ENCODE assay signal across 29 cellular contexts in the genomic region with DNA sequence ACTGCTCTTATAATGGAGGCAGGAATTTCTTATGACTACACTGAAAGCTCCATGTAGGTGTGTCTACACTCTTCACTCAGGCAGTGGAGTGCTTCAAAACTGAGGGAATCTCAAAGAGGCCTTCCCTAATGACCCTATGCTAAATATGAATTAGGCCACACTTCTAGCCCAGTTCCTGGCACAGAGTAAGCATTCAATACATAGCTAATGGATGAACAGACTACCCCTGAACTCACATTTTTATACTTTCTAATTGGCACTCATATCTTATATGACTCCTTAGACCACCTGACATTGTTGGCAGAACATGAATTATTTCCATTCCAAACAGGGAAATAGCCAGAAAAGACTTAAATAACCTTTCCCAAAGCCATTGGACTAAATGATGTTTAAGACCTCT. TPM values are rescaled to one million over a fixed set of nuclear protein-coding genes. Genes with fewer than 3 reads are reported as not detected.
"Had no signal": no experiment of that assay in that cellular context is flagged by ENCODE, and none has a peak within 500 bp of the region (broad histone marks: within the 10 kb centered on the region; RNA-seq: fewer than 3 reads in every experiment).

No MANE protein-coding gene starts in this region.

- ATAC-seq: activated CD4-positive, CD25-positive, alpha-beta regulatory T cell treated with anti-CD3 and anti-CD28 coated beads, Interleukin-2, amount 50 U/mL, for 24 hours; activated T-cell treated with anti-CD3 and anti-CD28 coated beads, Interleukin-2, amount 50 U/mL, for 72 hours; activated T-helper 17 cell treated with anti-CD3 and anti-CD28 coated beads, Interleukin-2, amount 50 U/mL, for 72 hours; WTC11 had no signal

- H3K4me3 Mint-ChIP-seq: activated naive CD8-positive, alpha-beta T cell treated with anti-CD3 and anti-CD28 coated beads for 36 hours; WTC11 had no signal

- H3K9ac ChIP-seq: SK-N-SH had no signal

- H3K27me3 ChIP-seq: SJSA1 had no signal

- H3K4me3 ChIP-seq: K562, SJSA1 had no signal

- H3K9me3 Mint-ChIP-seq: activated CD4-positive, alpha-beta memory T cell treated with anti-CD3 and anti-CD28 coated beads for 36 hours; activated naive CD8-positive, alpha-beta T cell treated with anti-CD3 and anti-CD28 coated beads for 36 hours; activated T-cell treated with anti-CD3 and anti-CD28 coated beads, Interleukin-2, amount 50 U/mL, for 72 hours; activated T-helper 17 cell treated with anti-CD3 and anti-CD28 coated beads, Interleukin-2, amount 50 U/mL, for 72 hours; T-helper 1 cell treated with Interleukin-12 subunit alpha and Interleukin-12 subunit beta and Interleukin-4 antibody, amounts not matched to agents 30 μg/mL and 1 μg/mL, for 36 hours; T-helper 2 cell treated with Interferon-gamma antibody and Interleukin-4, amounts not matched to agents 5 μg/mL and 100 μg/mL, for 36 hours; WTC11 had no signal

- DNase-seq: activated CD4-positive, alpha-beta memory T cell treated with anti-CD3 and anti-CD28 coated beads for 36 hours; activated CD4-positive, alpha-beta T cell treated with anti-CD3 and anti-CD28 coated beads for 4 hours; activated CD4-positive, alpha-beta T cell treated with anti-CD3 and anti-CD28 coated beads, Interleukin-2, amount 50 U/mL, for 1 hour; activated CD8-positive, alpha-beta memory T cell treated with anti-CD3 and anti-CD28 coated beads, Interleukin-2, amount 50 U/mL, for 4 hours; activated effector memory CD4-positive, alpha-beta T cell treated with anti-CD3 and anti-CD28 coated beads, Interleukin-2, amount 50 U/mL, for 16 hours; activated naive CD4-positive, alpha-beta T cell; activated naive CD4-positive, alpha-beta T cell treated with anti-CD3 and anti-CD28 coated beads, Interleukin-2, amount 50 U/mL, for 16 hours; activated naive CD8-positive, alpha-beta T cell treated with anti-CD3 and anti-CD28 coated beads for 36 hours; activated T-cell treated with anti-CD3 and anti-CD28 coated beads, Interleukin-2, amount 50 U/mL, for 72 hours; amniotic stem cell; aorta; caudate nucleus; cerebellar nuclear complex; NCI-H1105; NCI-H1417 treated with DMSO at 0.1 percent for 48 hours; NCI-H187 treated with DMSO at 0.1 percent for 48 hours; NCI-H2081; NCI-H226; NCI-H446 treated with DMSO at 0.1 percent for 48 hours; NCI-H524 treated with DMSO at 0.1 percent for 48 hours; SHP77; SK-N-SH had no signal

- H3K4me2 ChIP-seq: SK-N-SH had no signal

- H3K9me3 ChIP-seq: SJSA1, SK-N-SH had no signal

- H3K27me3 Mint-ChIP-seq: activated CD4-positive, alpha-beta memory T cell treated with anti-CD3 and anti-CD28 coated beads for 36 hours; activated T-helper 17 cell treated with anti-CD3 and anti-CD28 coated beads, Interleukin-2, amount 50 U/mL, for 72 hours had no signal

- H3K9me2 ChIP-seq: SK-N-SH had no signal

- H3K36me3 Mint-ChIP-seq: activated CD4-positive, alpha-beta memory T cell treated with anti-CD3 and anti-CD28 coated beads for 36 hours; WTC11 had no signal

- H3K27ac Mint-ChIP-seq: activated CD4-positive, alpha-beta memory T cell treated with anti-CD3 and anti-CD28 coated beads for 36 hours; activated naive CD8-positive, alpha-beta T cell treated with anti-CD3 and anti-CD28 coated beads for 36 hours; activated T-cell treated with anti-CD3 and anti-CD28 coated beads, Interleukin-2, amount 50 U/mL, for 72 hours; activated T-helper 17 cell treated with anti-CD3 and anti-CD28 coated beads, Interleukin-2, amount 50 U/mL, for 72 hours; T-helper 1 cell treated with Interleukin-12 subunit alpha and Interleukin-12 subunit beta and Interleukin-4 antibody, amounts not matched to agents 30 μg/mL and 1 μg/mL, for 36 hours; T-helper 2 cell treated with Interferon-gamma antibody and Interleukin-4, amounts not matched to agents 5 μg/mL and 100 μg/mL, for 36 hours; WTC11 had no signal

- H3K27ac ChIP-seq: SJSA1 had no signal

- H3K36me3 ChIP-seq: SJSA1 had no signal

RNA-seq across cellular contexts. Expression of a gene that starts 3.4 kb away (rescaled TPM):
- total RNA-seq: activated CD4-positive, alpha-beta memory T cell treated with anti-CD3 and anti-CD28 coated beads for 36 hours; activated naive CD8-positive, alpha-beta T cell treated with anti-CD3 and anti-CD28 coated beads for 36 hours; activated T-helper 17 cell treated with anti-CD3 and anti-CD28 coated beads, Interleukin-2, amount 50 U/mL, for 72 hours; K562 had no signal
- polyA plus RNA-seq: K562 had no signal

RNA-seq across cellular contexts. Expression of a gene that starts 56.4 kb away (rescaled TPM):
- total RNA-seq: SJSA1 had no signal
- polyA plus RNA-seq: SK-N-SH had no signal
